In the genomic region with DNA sequence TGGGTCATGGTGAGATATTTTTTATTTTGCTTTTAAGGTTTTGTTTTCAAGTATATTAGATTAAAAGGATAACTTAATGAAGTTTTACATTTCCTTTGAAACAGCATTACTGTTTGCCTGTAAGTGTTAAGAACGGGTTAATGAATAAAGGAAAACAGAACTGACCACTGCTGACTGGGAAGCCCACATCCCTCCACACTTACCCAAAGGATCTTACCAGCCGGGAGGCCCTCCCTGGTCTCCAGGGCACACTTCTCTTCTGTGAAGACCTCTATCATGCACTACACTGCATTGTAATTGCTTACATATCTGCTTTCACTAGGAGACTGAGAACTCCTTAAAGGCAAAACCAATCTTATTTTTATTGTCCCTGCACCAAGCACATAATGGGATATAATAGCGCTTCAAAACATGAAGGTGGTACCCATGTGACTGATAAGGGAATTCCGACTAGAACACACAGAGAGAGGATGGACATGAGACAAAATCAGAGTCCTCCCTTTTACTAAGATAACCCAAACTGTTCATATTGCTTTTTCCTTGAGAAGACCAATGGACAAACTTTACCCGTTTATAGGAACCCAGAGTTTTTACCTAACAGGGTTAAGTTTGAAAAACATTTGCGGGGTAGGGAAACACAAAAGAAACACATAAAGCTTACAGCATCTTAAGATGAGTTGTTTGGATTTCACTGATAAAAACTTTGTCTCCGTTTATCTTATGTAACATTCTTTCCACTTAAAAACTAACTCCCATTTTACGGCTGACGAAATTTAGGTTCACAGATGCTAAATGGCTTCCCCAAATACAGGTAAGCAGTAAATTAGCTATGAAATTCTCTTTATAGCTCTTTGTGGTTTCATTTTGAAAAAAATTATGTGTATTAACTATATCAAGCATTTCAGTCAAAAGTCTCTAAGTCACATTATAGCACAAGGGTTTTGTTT, we compare ENCODE assay signal across 11 cellular contexts. TPM values are rescaled to one million over a fixed set of nuclear protein-coding genes. Genes with fewer than 3 reads are reported as not detected.
DNase-seq lines count a peak whose midpoint lies in the region; ATAC-seq and TF ChIP-seq lines count a peak whose summit lies in the region.
"Had no signal": no experiment of that assay in that cellular context is flagged by ENCODE, and none has a peak within 500 bp of the region (broad histone marks: within the 10 kb centered on the region; RNA-seq: fewer than 3 reads in every experiment).

No MANE protein-coding gene starts in this region.

- ATAC-seq in T-cell (replicated peaks in 1 of 4) = no peak
- ATAC-seq in body of pancreas = no peak
- ATAC-seq in GM18511 (IDR thresholded peaks at IDR 0.05; ENCODE audit: unreplicated experiment) = no peak

- DNase-seq in T-cell = no peak
- peak; percentile 33 for DNase-seq in kidney tubule cell (ENCODE audit: low spot score)
- no peak for DNase-seq in body of pancreas
- no peak for DNase-seq in stimulated activated naive CD4-positive, alpha-beta T cell (lab: John Stamatoyannopoulos, UW)
- no peak for DNase-seq in stimulated activated CD4-positive, alpha-beta T cell treated with anti-CD3 and anti-CD28 coated beads, Interleukin-2, amount 100 ng/mL, for 24 hours
- DNase-seq: pancreas, SHP77, uterus had no signal

- peak overlapping the region; percentile 84 to 85 for H3K27ac Mint-ChIP-seq in T-cell

- H3K27ac ChIP-seq in 22Rv1 = peak overlapping the region; percentile 47; the same call in 1 of the 2 replicates
- peak overlapping the region in 1 of 4 donors; percentile 61 for H3K27ac ChIP-seq in body of pancreas
- H3K27ac ChIP-seq: uterus had no signal

- no peaks in the 10 kb centered on the region for H3K9me3 Mint-ChIP-seq in T-cell

- intact Hi-C loops in body of pancreas (cut with DNase I) = no loop called here

- no peak for TF ChIP-seq POLR2A in body of pancreas (IDR thresholded peaks at IDR 0.05)

- peaks cover 92% of the 10 kb centered on the region for H3K4me1 ChIP-seq in body of pancreas

- H3K27me3 ChIP-seq in body of pancreas = no peaks in the 10 kb centered on the region
- H3K27me3 ChIP-seq: pancreas, uterus had no signal

- 56 to 59% methylated on average over 9 of the region's 9 CpGs for WGBS in body of pancreas, 2 donors

- H3K4me3 Mint-ChIP-seq in T-cell = peak overlapping the region; percentile 41 to 79 (median 47)

- no peaks in the 10 kb centered on the region for H3K27me3 Mint-ChIP-seq in T-cell

- no peaks in the 10 kb centered on the region for H3K9me3 ChIP-seq in body of pancreas
- H3K9me3 ChIP-seq: pancreas, uterus had no signal

- TF ChIP-seq CTCF in 22Rv1 (IDR thresholded peaks at IDR 0.05) = no peak
- no peak for TF ChIP-seq CTCF in body of pancreas (IDR thresholded peaks at IDR 0.05)

- H3K36me3 ChIP-seq in body of pancreas (replicated peaks in 1 of 2; ENCODE audit: insufficient read depth in 1 of 2, low read depth in 2 of 2) = no peaks in the 10 kb centered on the region
- H3K36me3 ChIP-seq: uterus had no signal

- H3K4me1 Mint-ChIP-seq in T-cell = peaks cover 98 to 100% (median 100%) of the 10 kb centered on the region in 3 donors

- H3K36me3 Mint-ChIP-seq in T-cell = peaks cover 79% of the 10 kb centered on the region

- CTCF ChIA-PET in T-cell (lab: Charles Lee) = interaction anchor here (0.5 to 0.6 kb wide), 3 partner anchors 9 to 72 kb away, joined by 3 to 7 read pairs (median 7); a partner anchor contains a TSS

- POLR2A ChIA-PET in T-cell (lab: Charles Lee) = interaction anchor here (0.8 to 5.2 kb wide), 8 partner anchors 9 to 59 kb away, joined by 3 to 52 read pairs (median 14); a partner anchor contains a TSS

- H3K4me3 ChIP-seq in GM08714 (ENCODE audit: low read length) (peak overlapping the region; percentile 46; the same call in 1 of the 2 replicates), body of pancreas (no peak overlapping the region)
- H3K4me3 ChIP-seq: pancreas, uterus had no signal

RNA-seq across cellular contexts. Expression of a gene that starts 8.7 kb away (rescaled TPM):
- total RNA-seq in T-cell = 100 to 1,000 TPM; 176 to 286 (median 272) TPM
- 100 to 1,000 TPM in 1 of 2 donors, 10 to 100 TPM in 1; 76.8 to 103 TPM for total RNA-seq in body of pancreas
